1 cellular context compared by ENCODE assay signal in genomic region chr17:67993153-67993997, GRCh38.
TF ChIP-seq lines count a peak whose summit lies in the region.

No MANE protein-coding gene starts in this region.

TF ChIP-seq in HepG2, 621 proteins besides CTCF, POLR2A, EP300 and RAD21 (continued from another document and continues in another):
- TF ChIP-seq RORA (CRISPR knock-in tag; IDR thresholded peaks at IDR 0.05) (no peak), CREBL2 (CRISPR knock-in tag; IDR thresholded peaks at IDR 0.05; ENCODE audit: borderline replicate concordance) (peak; percentile 77; the same call in 1 of the 2 replicates), ZNF570 (CRISPR knock-in tag; IDR thresholded peaks at IDR 0.05; ENCODE audit: borderline replicate concordance) (no peak), SMARCC2 (IDR thresholded peaks at IDR 0.05) (no peak), SMAD1 (CRISPR knock-in tag; IDR thresholded peaks at IDR 0.05; ENCODE audit: borderline replicate concordance, low read depth) (no peak), ZBTB25 (CRISPR knock-in tag; IDR thresholded peaks at IDR 0.05) (peak; percentile 64; the same call in 1 of the 2 replicates), FOXA1 (IDR thresholded peaks at IDR 0.05) (no peak), FOXA1 (CRISPR knock-in tag; IDR thresholded peaks at IDR 0.05) (no peak), RCOR2 (CRISPR knock-in tag; IDR thresholded peaks at IDR 0.05) (no peak), GPBP1L1 (CRISPR knock-in tag; IDR thresholded peaks at IDR 0.05) (no peak), RBM39 (IDR thresholded peaks at IDR 0.05; ENCODE audit: low read depth, low read length, poor library complexity, severe bottlenecking) (peak; percentile 75), SATB2 (CRISPR knock-in tag; IDR thresholded peaks at IDR 0.05) (no peak), SMAD3 (CRISPR knock-in tag; IDR thresholded peaks at IDR 0.05) (0 out of 2 replicates have a peak, but pooled peaks have one; percentile 57), DDIT3 (CRISPR knock-in tag; IDR thresholded peaks at IDR 0.05) (no peak), ZNF703 (CRISPR knock-in tag; IDR thresholded peaks at IDR 0.05; ENCODE audit: borderline replicate concordance) (no peak), POLR2G (IDR thresholded peaks at IDR 0.05; ENCODE audit: low read depth, low read length) (peak; percentile 76), KAT8 (CRISPR knock-in tag; IDR thresholded peaks at IDR 0.05) (no peak), SOX5 (CRISPR knock-in tag; IDR thresholded peaks at IDR 0.05; ENCODE audit: borderline replicate concordance) (no peak), HOXD1 (CRISPR knock-in tag; IDR thresholded peaks at IDR 0.05) (no peak), FIP1L1 (IDR thresholded peaks at IDR 0.05; ENCODE audit: borderline replicate concordance, insufficient read depth, low read depth, low read length) (no peak), ZNF275 (CRISPR knock-in tag; IDR thresholded peaks at IDR 0.05; ENCODE audit: borderline replicate concordance) (no peak), POGZ (CRISPR knock-in tag; IDR thresholded peaks at IDR 0.05) (peak; percentile 15; the same call in 1 of the 2 replicates), RFX1 (IDR thresholded peaks at IDR 0.05) (no peak), THYN1 (CRISPR knock-in tag; IDR thresholded peaks at IDR 0.05; ENCODE audit: borderline replicate concordance, low read depth) (no peak), ZNF510 (CRISPR knock-in tag; IDR thresholded peaks at IDR 0.05; ENCODE audit: low read depth) (no peak), ZNF616 (CRISPR knock-in tag; IDR thresholded peaks at IDR 0.05; ENCODE audit: low read depth) (no peak), MTERF4 (CRISPR knock-in tag; IDR thresholded peaks at IDR 0.05) (peak; percentile 69; the same call in 1 of the 2 replicates), PHF21A (CRISPR knock-in tag; IDR thresholded peaks at IDR 0.05) (peak; percentile 73), ZNF512 (CRISPR knock-in tag; IDR thresholded peaks at IDR 0.05) (no peak), ARID5B (CRISPR knock-in tag; IDR thresholded peaks at IDR 0.05) (peak; percentile 63), REPIN1 (CRISPR knock-in tag; IDR thresholded peaks at IDR 0.05; ENCODE audit: borderline replicate concordance, low read depth) (no peak), ZNF841 (CRISPR knock-in tag; IDR thresholded peaks at IDR 0.05; ENCODE audit: borderline replicate concordance) (no peak), ZBTB8A (CRISPR knock-in tag; IDR thresholded peaks at IDR 0.05; ENCODE audit: borderline replicate concordance, low read depth) (no peak), RNF2 (conservative IDR thresholded peaks at IDR 0.05; ENCODE audit: low read depth) (peak; percentile 97), SP2 (CRISPR knock-in tag; IDR thresholded peaks at IDR 0.05) (no peak), KLF13 (CRISPR knock-in tag; IDR thresholded peaks at IDR 0.05) (no peak), TOPORS (CRISPR knock-in tag; IDR thresholded peaks at IDR 0.05) (no peak), ZBTB3 (CRISPR knock-in tag; IDR thresholded peaks at IDR 0.05; ENCODE audit: borderline replicate concordance, low read depth) (no peak), MIXL1 (CRISPR knock-in tag; IDR thresholded peaks at IDR 0.05) (peak; percentile 30; the same call in 1 of the 2 replicates), THRA (CRISPR knock-in tag; IDR thresholded peaks at IDR 0.05; ENCODE audit: borderline replicate concordance) (no peak), POLR2AphosphoS5 (IDR thresholded peaks at IDR 0.05; ENCODE audit: low read depth, low read length) (no peak)
- TF ChIP-seq, protein P1, sequence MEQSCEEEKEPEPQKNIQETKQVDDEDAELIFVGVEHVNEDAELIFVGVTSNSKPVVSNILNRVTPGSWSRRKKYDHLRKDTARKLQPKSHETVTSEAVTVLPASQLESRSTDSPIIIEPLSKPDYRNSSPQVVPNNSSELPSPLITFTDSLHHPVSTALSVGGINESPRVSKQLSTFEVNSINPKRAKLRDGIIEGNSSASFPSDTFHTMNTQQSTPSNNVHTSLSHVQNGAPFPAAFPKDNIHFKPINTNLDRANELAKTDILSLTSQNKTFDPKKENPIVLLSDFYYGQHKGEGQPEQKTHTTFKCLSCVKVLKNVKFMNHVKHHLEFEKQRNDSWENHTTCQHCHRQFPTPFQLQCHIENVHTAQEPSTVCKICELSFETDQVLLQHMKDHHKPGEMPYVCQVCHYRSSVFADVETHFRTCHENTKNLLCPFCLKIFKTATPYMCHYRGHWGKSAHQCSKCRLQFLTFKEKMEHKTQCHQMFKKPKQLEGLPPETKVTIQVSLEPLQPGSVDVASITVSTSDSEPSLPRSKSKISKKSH (CRISPR knock-in tag; IDR thresholded peaks at IDR 0.05; ENCODE audit: borderline replicate concordance): peak; percentile 80; the same call in 1 of the 2 replicates
- TF ChIP-seq, protein P2, sequence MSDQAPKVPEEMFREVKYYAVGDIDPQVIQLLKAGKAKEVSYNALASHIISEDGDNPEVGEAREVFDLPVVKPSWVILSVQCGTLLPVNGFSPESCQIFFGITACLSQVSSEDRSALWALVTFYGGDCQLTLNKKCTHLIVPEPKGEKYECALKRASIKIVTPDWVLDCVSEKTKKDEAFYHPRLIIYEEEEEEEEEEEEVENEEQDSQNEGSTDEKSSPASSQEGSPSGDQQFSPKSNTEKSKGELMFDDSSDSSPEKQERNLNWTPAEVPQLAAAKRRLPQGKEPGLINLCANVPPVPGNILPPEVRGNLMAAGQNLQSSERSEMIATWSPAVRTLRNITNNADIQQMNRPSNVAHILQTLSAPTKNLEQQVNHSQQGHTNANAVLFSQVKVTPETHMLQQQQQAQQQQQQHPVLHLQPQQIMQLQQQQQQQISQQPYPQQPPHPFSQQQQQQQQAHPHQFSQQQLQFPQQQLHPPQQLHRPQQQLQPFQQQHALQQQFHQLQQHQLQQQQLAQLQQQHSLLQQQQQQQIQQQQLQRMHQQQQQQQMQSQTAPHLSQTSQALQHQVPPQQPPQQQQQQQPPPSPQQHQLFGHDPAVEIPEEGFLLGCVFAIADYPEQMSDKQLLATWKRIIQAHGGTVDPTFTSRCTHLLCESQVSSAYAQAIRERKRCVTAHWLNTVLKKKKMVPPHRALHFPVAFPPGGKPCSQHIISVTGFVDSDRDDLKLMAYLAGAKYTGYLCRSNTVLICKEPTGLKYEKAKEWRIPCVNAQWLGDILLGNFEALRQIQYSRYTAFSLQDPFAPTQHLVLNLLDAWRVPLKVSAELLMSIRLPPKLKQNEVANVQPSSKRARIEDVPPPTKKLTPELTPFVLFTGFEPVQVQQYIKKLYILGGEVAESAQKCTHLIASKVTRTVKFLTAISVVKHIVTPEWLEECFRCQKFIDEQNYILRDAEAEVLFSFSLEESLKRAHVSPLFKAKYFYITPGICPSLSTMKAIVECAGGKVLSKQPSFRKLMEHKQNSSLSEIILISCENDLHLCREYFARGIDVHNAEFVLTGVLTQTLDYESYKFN (CRISPR knock-in tag; conservative IDR thresholded peaks at IDR 0.05): no peak
- TF ChIP-seq, protein P3, sequence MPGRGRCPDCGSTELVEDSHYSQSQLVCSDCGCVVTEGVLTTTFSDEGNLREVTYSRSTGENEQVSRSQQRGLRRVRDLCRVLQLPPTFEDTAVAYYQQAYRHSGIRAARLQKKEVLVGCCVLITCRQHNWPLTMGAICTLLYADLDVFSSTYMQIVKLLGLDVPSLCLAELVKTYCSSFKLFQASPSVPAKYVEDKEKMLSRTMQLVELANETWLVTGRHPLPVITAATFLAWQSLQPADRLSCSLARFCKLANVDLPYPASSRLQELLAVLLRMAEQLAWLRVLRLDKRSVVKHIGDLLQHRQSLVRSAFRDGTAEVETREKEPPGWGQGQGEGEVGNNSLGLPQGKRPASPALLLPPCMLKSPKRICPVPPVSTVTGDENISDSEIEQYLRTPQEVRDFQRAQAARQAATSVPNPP (CRISPR knock-in tag; IDR thresholded peaks at IDR 0.05): no peak
